Comparison of ENCODE assay signal across 1 cellular context in genomic region chr2:126802774-126803421, GRCh38.
TF ChIP-seq lines count a peak whose summit lies in the region.

No MANE protein-coding gene starts in this region.

TF ChIP-seq in H1, 55 proteins besides CTCF, POLR2A, EP300 and RAD21 (continued from another document):
- no peak for TF ChIP-seq CHD7 (IDR thresholded peaks at IDR 0.05; ENCODE audit: insufficient replicate concordance, low read length)
- TF ChIP-seq SIRT6 (IDR thresholded peaks at IDR 0.05; ENCODE audit: low read length), result no peak
- no peak for TF ChIP-seq TEAD4 (IDR thresholded peaks at IDR 0.05; ENCODE audit: low read depth, low read length)
- no peak for TF ChIP-seq KDM5A (IDR thresholded peaks at IDR 0.05; ENCODE audit: low read length)
- no peak for TF ChIP-seq CEBPB (IDR thresholded peaks at IDR 0.05; ENCODE audit: low read depth, low read length)
- no peak for TF ChIP-seq POU5F1 (IDR thresholded peaks at IDR 0.05; ENCODE audit: low read depth, low read length)
- no peak for TF ChIP-seq YY1 (IDR thresholded peaks at IDR 0.05; ENCODE audit: low read depth, low read length)
- TF ChIP-seq PHF8 (conservative IDR thresholded peaks at IDR 0.05; ENCODE audit: low read depth, low read length), result no peak
- TF ChIP-seq CREB1 (IDR thresholded peaks at IDR 0.05), result no peak
